In the genomic region with DNA sequence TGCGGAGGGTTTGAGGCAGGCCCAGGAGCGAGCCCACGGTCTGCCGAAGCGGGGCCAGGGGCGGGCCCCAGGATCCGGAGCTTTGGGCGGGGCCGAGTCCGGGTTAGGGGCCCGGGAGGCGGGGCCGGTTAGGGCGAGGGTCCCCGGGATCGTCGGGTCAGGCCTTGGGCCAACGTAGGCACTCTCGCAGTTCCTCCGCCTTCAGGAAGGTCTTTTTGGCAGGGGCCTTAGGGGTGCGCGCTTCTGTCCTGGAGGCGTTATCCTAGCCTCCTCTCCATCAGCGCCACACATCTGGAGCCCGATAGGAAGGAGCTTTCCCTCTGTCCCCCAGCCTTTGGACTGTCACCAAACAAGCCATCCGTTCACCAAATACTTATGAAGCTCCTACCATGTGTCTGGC, we compare ENCODE assay signal across 8 cellular contexts.
A peak's percentile ranks its signal among the peaks of the same experiment; 100 is the strongest.
DNase-seq lines count a peak whose midpoint lies in the region; ATAC-seq and TF ChIP-seq lines count a peak whose summit lies in the region.
"Not testable (repeated sequence)": the region's sequence is repeated elsewhere in the genome, so short reads cannot be mapped to it uniquely, and the experiment has no call there.

No MANE protein-coding gene starts in this region.

- not testable (repeated sequence) for H3K9me3 ChIP-seq in DND-41 (ENCODE audit: insufficient read depth, low read length, severe bottlenecking); lower lobe of right lung; upper lobe of right lung

- H4K20me1 ChIP-seq in DND-41 (ENCODE audit: insufficient read depth, low read length): not testable (repeated sequence)

- not testable (repeated sequence) for H3K27me3 ChIP-seq in DND-41 (ENCODE audit: insufficient read depth, low read length, poor library complexity); lower lobe of right lung (ENCODE audit: low read depth); upper lobe of right lung

- DNase-seq in DND-41; T-cell; fibroblast of mammary gland (ENCODE audit: low read depth); lower lobe of right lung; upper lobe of right lung: not testable (repeated sequence)
- DNase-seq in M059J (ENCODE audit: low read depth): peak; percentile 11
- DNase-seq in astrocyte of the spinal cord (ENCODE audit: low read depth, low spot score): peak; percentile 1
- peak; percentile 83 for DNase-seq in posterior vena cava (ENCODE audit: low spot score)

- not testable (repeated sequence) for H3K27ac ChIP-seq in DND-41 (ENCODE audit: low read length)
- H3K27ac ChIP-seq in lower lobe of right lung: peak overlapping the region; percentile 67
- H3K27ac ChIP-seq in upper lobe of right lung: peak overlapping the region; percentile 63

- H3K4me2 ChIP-seq in DND-41 (ENCODE audit: insufficient read depth, low read length): peak overlapping the region; percentile 78

- H3K9me3 Mint-ChIP-seq in T-cell: not testable (repeated sequence)

- H3K4me1 Mint-ChIP-seq in T-cell: peaks cover 12 to 20% (median 14%) of the 10 kb centered on the region in 3 donors

- in situ Hi-C loops in astrocyte of the spinal cord (cut with HindIII; ENCODE audit: low sequenced_read_pairs): not testable (repeated sequence)

- H3K36me3 ChIP-seq in DND-41 (ENCODE audit: insufficient read depth, low read length); lower lobe of right lung; upper lobe of right lung: not testable (repeated sequence)

- POLR2A ChIA-PET in T-cell (lab: Charles Lee): not testable (repeated sequence)

- intact Hi-C loops in lower lobe of right lung (cut with DNase I); posterior vena cava (cut with DNase I); upper lobe of right lung (cut with DNase I): not testable (repeated sequence)

- H2AFZ ChIP-seq in DND-41 (ENCODE audit: low read depth, low read length): peak overlapping the region; percentile 64

- H3K4me1 ChIP-seq in DND-41 (ENCODE audit: insufficient read depth, low read length): peaks cover 18% of the 10 kb centered on the region
- not testable (repeated sequence) for H3K4me1 ChIP-seq in lower lobe of right lung, upper lobe of right lung

- H3K4me3 Mint-ChIP-seq in T-cell: peak overlapping the region; percentile 87 to 88 (median 87)

- H3K4me3 ChIP-seq in DND-41 (ENCODE audit: low read depth in 1 of 2, low read length in 2 of 2) (peak overlapping the region; percentile 29 to 60; a peak in 3 of 4 replicates), astrocyte of the spinal cord (ENCODE audit: low read depth, low read length) (peak overlapping the region; percentile 46), fibroblast of mammary gland (ENCODE audit: control insufficient read depth, low read depth, low read length) (peak overlapping the region; percentile 52), lower lobe of right lung (peak overlapping the region; percentile 60), upper lobe of right lung (peak overlapping the region; percentile 58)

- H3K27ac Mint-ChIP-seq in T-cell: peak overlapping the region; percentile 66 to 98

- TF ChIP-seq CTCF in DND-41 (IDR thresholded peaks at IDR 0.05; ENCODE audit: borderline replicate concordance, extremely low read depth, low read length, poor library complexity, severe bottlenecking); astrocyte of the spinal cord (IDR thresholded peaks at IDR 0.05; ENCODE audit: low read depth, low read length); fibroblast of mammary gland (conservative IDR thresholded peaks at IDR 0.05; ENCODE audit: control insufficient read depth, insufficient read depth, low read depth, low read length); lower lobe of right lung (IDR thresholded peaks at IDR 0.05); upper lobe of right lung (IDR thresholded peaks at IDR 0.05): not testable (repeated sequence)

- ATAC-seq in DND-41 (ENCODE audit: insufficient read depth, low read depth); T-cell (replicated peaks in 1 of 4); lower lobe of right lung; upper lobe of right lung: not testable (repeated sequence)

- CTCF ChIA-PET in T-cell (lab: Charles Lee): interaction anchor here in 1 of 2 donors (0.6 kb wide), 1 partner anchor 1592 kb away, joined by 7 read pairs; no protein-coding TSS in a partner anchor

- H3K36me3 Mint-ChIP-seq in T-cell: not testable (repeated sequence)

- not testable (repeated sequence) for H3K27me3 Mint-ChIP-seq in T-cell

- H3K9ac ChIP-seq in DND-41 (ENCODE audit: low read depth, low read length): peak overlapping the region; percentile 44; the same call in 1 of the 2 replicates

- H3K79me2 ChIP-seq in DND-41 (ENCODE audit: insufficient read depth, low read length): not testable (repeated sequence)
